16 cellular contexts compared by ENCODE assay signal in genomic region chr2:23433282-23433681, GRCh38.
"Had no signal": no experiment of that assay in that cellular context is flagged by ENCODE, and none has a peak within 500 bp of the region (broad histone marks: within the 10 kb centered on the region; RNA-seq: fewer than 3 reads in every experiment).

No MANE protein-coding gene starts in this region.

- H3K4me1 Mint-ChIP-seq: central memory CD8-positive, alpha-beta T cell had no signal

- H3K27ac Mint-ChIP-seq: nephron progenitor cell had no signal

- H3K4me3 Mint-ChIP-seq: central memory CD8-positive, alpha-beta T cell; nephron progenitor cell had no signal

- DNase-seq: cortex of kidney; dorsolateral prefrontal cortex; effector CD8-positive, alpha-beta T cell; foreskin melanocyte; hippocampal formation; kidney glomerular epithelial cell; left lung; midbrain; nephron progenitor cell; psoas muscle; retina; stimulated activated naive CD4-positive, alpha-beta T cell treated with Interleukin-2 at 50 U/mL for 16 hours; thyroid gland had no signal

- H3K9me3 Mint-ChIP-seq: central memory CD8-positive, alpha-beta T cell had no signal

- ATAC-seq: heart left ventricle, left lung, psoas muscle, sciatic nerve had no signal
